Comparison of ENCODE assay signal across 1 cellular context in genomic region chr7:139762886-139763285, GRCh38.
A peak's percentile ranks its signal among the peaks of the same experiment; 100 is the strongest.
TF ChIP-seq lines count a peak whose summit lies in the region.

No MANE protein-coding gene starts in this region.

TF ChIP-seq in K562, 482 proteins besides CTCF, POLR2A, EP300 and RAD21:
- TF ChIP-seq DLX4 (CRISPR knock-in tag; IDR thresholded peaks at IDR 0.05) (no peak), ELK3 (CRISPR knock-in tag; IDR thresholded peaks at IDR 0.05) (no peak), KDM5B (IDR thresholded peaks at IDR 0.05; ENCODE audit: insufficient replicate concordance, low read depth, low read length) (no peak), ZNF347 (CRISPR knock-in tag; IDR thresholded peaks at IDR 0.05; ENCODE audit: low read depth) (no peak), EGR1 (conservative IDR thresholded peaks at IDR 0.05) (no peak), ZFP36 (IDR thresholded peaks at IDR 0.05; ENCODE audit: low read depth, low read length, partially characterized antibody) (peak; percentile 49)
TF ChIP-seq in K562: peak in this region for 1.
